Comparison of ENCODE assay signal across 12 cellular contexts in genomic region chrX:13761606-13762005, GRCh38. TPM values are rescaled to one million over a fixed set of nuclear protein-coding genes. Genes with fewer than 3 reads are reported as not detected.
A peak's percentile ranks its signal among the peaks of the same experiment; 100 is the strongest.
DNase-seq lines count a peak whose midpoint lies in the region; ATAC-seq, FAIRE-seq and TF ChIP-seq lines count a peak whose summit lies in the region.
"Had no signal": no experiment of that assay in that cellular context is flagged by ENCODE, and none has a peak within 500 bp of the region (broad histone marks: within the 10 kb centered on the region; RNA-seq: fewer than 3 reads in every experiment).

No MANE protein-coding gene starts in this region.

- ATAC-seq in GM21529 (IDR thresholded peaks at IDR 0.05; ENCODE audit: unreplicated experiment) (peak; percentile 73), HG03575 (IDR thresholded peaks at IDR 0.05; ENCODE audit: extremely low read depth, insufficient number of reproducible peaks, low FRiP score, unreplicated experiment) (peak; percentile 74), sciatic nerve (no peak)

- CTCF ChIA-PET in activated naive CD4-positive, alpha-beta T cell treated with anti-CD3 and anti-CD28 coated beads, Interleukin-2, amount 10 ng/mL, durations not matched to agents 7 days and 5 days (lab: Charles Lee), result interaction anchor here (0.5 kb wide), 1 partner anchor 18 kb away, joined by 3 read pairs; no protein-coding TSS in a partner anchor

- intact Hi-C loops in sciatic nerve (cut with DNase I), result no loop called here

- peak; percentile 92 for FAIRE-seq in GM18507 (lab: Jason Lieb, UNC)

- no peaks in the 10 kb centered on the region for H3K27me3 Mint-ChIP-seq in activated naive CD4-positive, alpha-beta T cell treated with anti-CD3 and anti-CD28 coated beads, Interleukin-2, amount 10 ng/mL, durations not matched to agents 7 days and 5 days

- DNase-seq in GM18507 (ENCODE audit: extremely low spot score, insufficient read length, low read depth) (no peak), fibroblast of pulmonary artery (ENCODE audit: low read depth) (peak; percentile 16), sciatic nerve (ENCODE audit: low spot score) (no peak), NCI-H446 treated with DMSO at 0.1 percent for 48 hours (lab: John Stamatoyannopoulos, UW) (no peak), NCI-H2081 (lab: John Stamatoyannopoulos, UW) (no peak)
- DNase-seq in activated naive CD4-positive, alpha-beta T cell treated with anti-CD3 and anti-CD28 coated beads, Interleukin-2, amount 10 ng/mL, durations not matched to agents 7 days and 5 days, result no peak
- DNase-seq: activated CD4-positive, alpha-beta T cell treated with anti-CD3 and anti-CD28 coated beads, Interleukin-2, amount 50 U/mL, for 1 hour; DMS79 treated with DMSO at 0.1 percent for 48 hours; NCI-H526 treated with DMSO at 0.1 percent for 48 hours had no signal

- no peak for TF ChIP-seq CTCF in fibroblast of pulmonary artery (IDR thresholded peaks at IDR 0.05; ENCODE audit: low read length, missing control alignments)

- no peak overlapping the region for H3K4me3 ChIP-seq in fibroblast of pulmonary artery (replicated peaks; ENCODE audit: low read depth, low read length)

- H3K4me1 Mint-ChIP-seq in activated naive CD4-positive, alpha-beta T cell treated with anti-CD3 and anti-CD28 coated beads, Interleukin-2, amount 10 ng/mL, durations not matched to agents 7 days and 5 days, result no peaks in the 10 kb centered on the region

- no peaks in the 10 kb centered on the region for H3K9me3 Mint-ChIP-seq in activated naive CD4-positive, alpha-beta T cell treated with anti-CD3 and anti-CD28 coated beads, Interleukin-2, amount 10 ng/mL, durations not matched to agents 7 days and 5 days
- H3K9me3 Mint-ChIP-seq: brain had no signal

- H3K27ac Mint-ChIP-seq in activated naive CD4-positive, alpha-beta T cell treated with anti-CD3 and anti-CD28 coated beads, Interleukin-2, amount 10 ng/mL, durations not matched to agents 7 days and 5 days, result no peak overlapping the region

- H3K4me3 Mint-ChIP-seq in activated naive CD4-positive, alpha-beta T cell treated with anti-CD3 and anti-CD28 coated beads, Interleukin-2, amount 10 ng/mL, durations not matched to agents 7 days and 5 days, result no peak overlapping the region
- H3K4me3 Mint-ChIP-seq: brain had no signal

- H3K36me3 Mint-ChIP-seq in activated naive CD4-positive, alpha-beta T cell treated with anti-CD3 and anti-CD28 coated beads, Interleukin-2, amount 10 ng/mL, durations not matched to agents 7 days and 5 days, result peaks cover 38% of the 10 kb centered on the region

RNA-seq across cellular contexts. Expression of gene OFD1, which starts 27.1 kb away (rescaled TPM):
- total RNA-seq in sciatic nerve, result 46.6 TPM

RNA-seq across cellular contexts. Expression of gene TRAPPC2, which starts 27.2 kb away (rescaled TPM):
- 15.7 TPM for total RNA-seq in sciatic nerve

RNA-seq across cellular contexts. Expression of gene GPM6B, which starts 55.3 kb away (rescaled TPM):
- 527 TPM for total RNA-seq in sciatic nerve
